ENCODE assay signal across 1 cellular context in the genomic region with DNA sequence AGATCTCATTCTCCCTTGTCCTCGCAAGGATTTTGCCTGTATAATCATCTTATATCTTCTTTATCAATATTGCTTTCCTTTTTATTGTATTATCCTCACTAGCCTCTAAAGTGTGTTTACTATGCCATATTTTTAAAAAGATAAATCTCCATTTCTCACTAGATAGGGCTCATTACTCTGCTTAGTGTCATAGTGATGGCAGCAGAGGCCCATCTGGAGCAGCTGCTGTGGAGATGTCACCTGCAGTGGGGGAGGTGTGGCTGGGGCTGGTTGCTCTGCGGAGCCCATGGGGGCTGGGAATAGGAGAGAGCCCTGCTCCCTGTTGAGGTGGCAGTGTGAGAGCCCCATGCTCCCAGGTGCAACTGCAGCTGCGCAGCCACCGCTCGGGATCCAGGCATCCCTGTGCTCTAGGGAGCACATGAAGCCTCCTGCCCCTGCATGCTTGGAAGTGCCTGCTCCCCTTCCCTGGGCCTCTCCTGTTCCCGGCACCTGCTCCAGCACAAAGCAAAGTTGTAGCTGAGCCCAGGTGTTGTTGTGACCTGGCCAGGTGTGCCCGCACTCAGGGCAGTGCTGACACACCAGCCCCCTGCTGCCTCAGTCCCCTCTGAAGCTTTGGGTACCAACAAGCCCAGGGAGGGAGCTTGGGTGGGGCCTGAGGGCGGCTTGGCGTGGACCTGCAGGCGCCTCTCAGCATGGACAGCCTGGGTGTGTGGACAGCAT.
TF ChIP-seq lines count a peak whose summit lies in the region.

No MANE protein-coding gene starts in this region.

TF ChIP-seq in GM23338, 12 proteins besides CTCF, POLR2A, EP300 and RAD21 (continued from another document):
- no peak for TF ChIP-seq EZH2phosphoT487 (IDR thresholded peaks at IDR 0.05; ENCODE audit: unreplicated experiment)
- TF ChIP-seq, protein P1, sequence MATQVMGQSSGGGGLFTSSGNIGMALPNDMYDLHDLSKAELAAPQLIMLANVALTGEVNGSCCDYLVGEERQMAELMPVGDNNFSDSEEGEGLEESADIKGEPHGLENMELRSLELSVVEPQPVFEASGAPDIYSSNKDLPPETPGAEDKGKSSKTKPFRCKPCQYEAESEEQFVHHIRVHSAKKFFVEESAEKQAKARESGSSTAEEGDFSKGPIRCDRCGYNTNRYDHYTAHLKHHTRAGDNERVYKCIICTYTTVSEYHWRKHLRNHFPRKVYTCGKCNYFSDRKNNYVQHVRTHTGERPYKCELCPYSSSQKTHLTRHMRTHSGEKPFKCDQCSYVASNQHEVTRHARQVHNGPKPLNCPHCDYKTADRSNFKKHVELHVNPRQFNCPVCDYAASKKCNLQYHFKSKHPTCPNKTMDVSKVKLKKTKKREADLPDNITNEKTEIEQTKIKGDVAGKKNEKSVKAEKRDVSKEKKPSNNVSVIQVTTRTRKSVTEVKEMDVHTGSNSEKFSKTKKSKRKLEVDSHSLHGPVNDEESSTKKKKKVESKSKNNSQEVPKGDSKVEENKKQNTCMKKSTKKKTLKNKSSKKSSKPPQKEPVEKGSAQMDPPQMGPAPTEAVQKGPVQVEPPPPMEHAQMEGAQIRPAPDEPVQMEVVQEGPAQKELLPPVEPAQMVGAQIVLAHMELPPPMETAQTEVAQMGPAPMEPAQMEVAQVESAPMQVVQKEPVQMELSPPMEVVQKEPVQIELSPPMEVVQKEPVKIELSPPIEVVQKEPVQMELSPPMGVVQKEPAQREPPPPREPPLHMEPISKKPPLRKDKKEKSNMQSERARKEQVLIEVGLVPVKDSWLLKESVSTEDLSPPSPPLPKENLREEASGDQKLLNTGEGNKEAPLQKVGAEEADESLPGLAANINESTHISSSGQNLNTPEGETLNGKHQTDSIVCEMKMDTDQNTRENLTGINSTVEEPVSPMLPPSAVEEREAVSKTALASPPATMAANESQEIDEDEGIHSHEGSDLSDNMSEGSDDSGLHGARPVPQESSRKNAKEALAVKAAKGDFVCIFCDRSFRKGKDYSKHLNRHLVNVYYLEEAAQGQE (IDR thresholded peaks at IDR 0.05; ENCODE audit: unreplicated experiment), result no peak
- no peak for TF ChIP-seq NANOG (IDR thresholded peaks at IDR 0.05; ENCODE audit: borderline replicate concordance)
- TF ChIP-seq ZNF114 (CRISPR knock-in tag; IDR thresholded peaks at IDR 0.05), result no peak
- no peak for TF ChIP-seq EZH2 (IDR thresholded peaks at IDR 0.05; ENCODE audit: low read depth, unreplicated experiment)
- no peak for TF ChIP-seq ZNF331 (CRISPR knock-in tag; IDR thresholded peaks at IDR 0.05; ENCODE audit: low read depth)
